18 cellular contexts compared by ENCODE assay signal in the genomic region with DNA sequence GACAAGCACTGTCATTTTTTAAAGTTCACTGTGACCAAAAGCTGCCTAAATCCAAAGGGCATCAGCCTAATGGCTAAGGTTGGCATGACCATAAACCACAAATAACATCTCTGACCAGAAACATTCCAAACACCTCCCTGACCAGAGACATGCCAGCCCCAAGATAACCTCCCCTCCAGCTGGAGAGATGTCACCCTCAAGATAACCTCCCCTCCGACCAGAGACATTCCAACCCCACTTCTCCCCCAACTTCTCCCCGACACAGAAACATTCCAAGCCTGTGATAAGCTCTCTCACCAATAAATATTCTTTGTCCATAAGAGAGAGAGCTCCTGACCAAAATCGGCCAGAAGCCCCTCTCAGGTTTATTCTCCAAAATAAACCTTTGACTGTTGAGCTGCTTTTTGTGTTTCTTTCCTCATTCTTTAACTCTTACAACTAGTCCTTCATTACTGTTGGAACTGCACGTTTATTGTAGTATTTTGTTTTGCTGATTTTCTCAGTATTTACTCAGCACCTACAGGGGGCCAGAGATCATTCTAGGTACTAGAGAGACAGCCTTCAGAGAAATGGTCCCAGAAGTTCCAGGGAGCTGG.
DNase-seq lines count a peak whose midpoint lies in the region; ATAC-seq, FAIRE-seq and TF ChIP-seq lines count a peak whose summit lies in the region.
"Had no signal": no experiment of that assay in that cellular context is flagged by ENCODE, and none has a peak within 500 bp of the region (broad histone marks: within the 10 kb centered on the region; RNA-seq: fewer than 3 reads in every experiment).

No MANE protein-coding gene starts in this region.

- no peak for TF ChIP-seq POLR2A in K562 (conservative IDR thresholded peaks at IDR 0.05)

- H3K4me2 ChIP-seq in K562 (ENCODE audit: insufficient read depth, low read length) = no peak overlapping the region

- no peaks in the 10 kb centered on the region for H4K20me1 ChIP-seq in K562 (replicated peaks; ENCODE audit: control insufficient read depth, insufficient read depth, low read length)

- H3K9me1 ChIP-seq in K562 (ENCODE audit: control insufficient read depth, insufficient read depth, low read length) = no peaks in the 10 kb centered on the region

- 0 out of 2 replicates have a peak, but pooled peaks cover 2% of the 10 kb centered on the region for H3K9me3 ChIP-seq in K562 (replicated peaks; ENCODE audit: control insufficient read depth, insufficient read depth, low read depth, low read length)
- H3K9me3 ChIP-seq: BE2C had no signal

- FAIRE-seq in K562 (lab: Jason Lieb, UNC) (no peak), HTR-8/SVneo (lab: Jason Lieb, UNC) (no peak)
- FAIRE-seq: A204.1, GM19239, H54 had no signal

- in situ Hi-C loops in K562 (cut with MboI) = no loop called here

- BruUV-seq in K562 (replicated peaks; lab: Mats Ljungman, UMichigan) = no TSS peak

- no peak overlapping the region for H2AFZ ChIP-seq in K562 (ENCODE audit: low read depth, low read length)

- H3K79me2 ChIP-seq in K562 (ENCODE audit: control insufficient read depth, insufficient read depth, low read length) = no peaks in the 10 kb centered on the region

- 8% methylated on average over 4 of the region's 4 CpGs for WGBS in K562 (ENCODE audit: insufficient coverage, low coverage, missing lambda C conversion rate)

- TF ChIP-seq CTCF in AG10803 (conservative IDR thresholded peaks at IDR 0.05; ENCODE audit: low read length) (no peak), K562 (IDR thresholded peaks at IDR 0.05 in 2 of 3, conservative IDR thresholded peaks at IDR 0.05 in 1 of 3; ENCODE audit: insufficient read depth in 2 of 3, low read depth in 1 of 3, low read length in 3 of 3) (no peak)

- no peak for TF ChIP-seq EP300 in K562 (IDR thresholded peaks at IDR 0.05; ENCODE audit: low read length)

- peaks cover 0 to 3% of the 10 kb centered on the region in 2 experiments; a peak in 4 of 5 replicates for H3K4me1 ChIP-seq in K562 (replicated peaks in 1 of 2; ENCODE audit: control insufficient read depth in 2 of 2, insufficient read depth in 2 of 2, low read length in 2 of 2)

- no peaks in the 10 kb centered on the region for H3K27me3 ChIP-seq in K562 (ENCODE audit: control insufficient read depth in 2 of 2, insufficient read depth in 2 of 2, low read length in 2 of 2)
- H3K27me3 ChIP-seq: BE2C had no signal

- no peak for ATAC-seq in K562
- ATAC-seq: HCT116 had no signal

- H3K36me3 ChIP-seq in K562 (ENCODE audit: control insufficient read depth, insufficient read depth, low read length) = no peaks in the 10 kb centered on the region
- H3K36me3 ChIP-seq: BE2C had no signal

- no peak overlapping the region for H3K9ac ChIP-seq in K562 (ENCODE audit: insufficient read depth in 1 of 2, low read depth in 2 of 2, low read length in 2 of 2)

- CTCF ChIA-PET in K562 (lab: Yijun Ruan, JAX; ENCODE audit: low intra/inter-chr PET ratio) = no interaction called here

- POLR2A ChIA-PET in K562 (lab: Yijun Ruan, JAX) = no interaction called here

- no peak overlapping the region for H3K27ac ChIP-seq in K562 (ENCODE audit: extremely low read depth, low read depth, low read length)
- H3K27ac ChIP-seq: C4-2B had no signal

- intact Hi-C loops in K562 (cut with micrococcal nuclease) = no loop called here

- DNase-seq in AG10803 (ENCODE audit: low read depth) (peak; percentile 1), M059J (ENCODE audit: low read depth) (peak; percentile 56), K562 (ENCODE audit: extremely low read depth in 1 of 4, low spot score in 3 of 4) (no peak), myocyte (ENCODE audit: low read depth) (peak; percentile 71), HTR-8/SVneo (ENCODE audit: insufficient read length, low spot score) (no peak), NCI-H1105 treated with DMSO at 0.1 percent for 48 hours (lab: John Stamatoyannopoulos, UW) (no peak), NCI-H187 (lab: John Stamatoyannopoulos, UW) (no peak), DMS 273 treated with DMSO at 0.1 percent for 48 hours (lab: John Stamatoyannopoulos, UW) (no peak)
- DNase-seq: BE2C; CD4-positive, alpha-beta memory T cell; DMS153; DMS79 treated with DMSO at 0.1 percent for 48 hours; GF-D8 had no signal

- TF ChIP-seq RAD21 in K562 (CRISPR knock-in tag; conservative IDR thresholded peaks at IDR 0.05 in 1 of 2, IDR thresholded peaks at IDR 0.05 in 1 of 2) = no peak

- no peak overlapping the region for H3K4me3 ChIP-seq in AG10803 (ENCODE audit: low read length)
- H3K4me3 ChIP-seq in K562 = no peak overlapping the region

TF ChIP-seq in K562, 482 proteins besides CTCF, POLR2A, EP300 and RAD21:
- TF ChIP-seq MAZ (CRISPR knock-in tag; conservative IDR thresholded peaks at IDR 0.05 in 1 of 2, IDR thresholded peaks at IDR 0.05 in 1 of 2) (no peak), TRIM28 (IDR thresholded peaks at IDR 0.05) (0 out of 2 replicates have a peak, but pooled peaks have one; percentile 28), BCOR (IDR thresholded peaks at IDR 0.05) (no peak), NFYB (IDR thresholded peaks at IDR 0.05; ENCODE audit: extremely low read depth, insufficient read length) (no peak), ATF6 (CRISPR knock-in tag; IDR thresholded peaks at IDR 0.05) (no peak), NCOR1 (IDR thresholded peaks at IDR 0.05) (no peak), ZNF764 (CRISPR knock-in tag; IDR thresholded peaks at IDR 0.05; ENCODE audit: low read depth) (no peak), HLTF (IDR thresholded peaks at IDR 0.05) (peak; percentile 82), KHSRP (IDR thresholded peaks at IDR 0.05) (no peak), PYGO2 (tag; IDR thresholded peaks at IDR 0.05) (no peak), ZNF512 (tag; IDR thresholded peaks at IDR 0.05) (no peak), CBFA2T2 (conservative IDR thresholded peaks at IDR 0.05) (no peak)

Comparison
In these comparisons a context has a peak if more than half of its experiments do, and no peak if none do; other contexts are left out.
1. DNase-seq: peak in AG10803 (single experiment), M059J (single experiment) and myocyte (single experiment); none in K562 (0 of 4), HTR-8/SVneo (single experiment), NCI-H1105 treated with DMSO at 0.1 percent for 48 hours (single experiment), NCI-H187 (0 of 2) and DMS 273 treated with DMSO at 0.1 percent for 48 hours (single experiment).